8 cellular contexts compared by ENCODE assay signal in genomic region chr3:12966847-12967750, GRCh38.
DNase-seq lines count a peak whose midpoint lies in the region; ATAC-seq, FAIRE-seq and TF ChIP-seq lines count a peak whose summit lies in the region.

No MANE protein-coding gene starts in this region.

- H3K9me3 ChIP-seq in endodermal cell (ENCODE audit: control insufficient read depth, low read length): no peaks in the 10 kb centered on the region
- H3K9me3 ChIP-seq in naive thymus-derived CD4-positive, alpha-beta T cell (ENCODE audit: control insufficient read depth in 2 of 3, low read length in 3 of 3): no peaks in the 10 kb centered on the region

- ATAC-seq in HG02642 (IDR thresholded peaks at IDR 0.05; ENCODE audit: poor library complexity, unreplicated experiment): peak; percentile 10
- ATAC-seq in naive thymus-derived CD4-positive, alpha-beta T cell: no peak

- peak overlapping the region; percentile 66 for H3K27ac Mint-ChIP-seq in endodermal cell
- peak overlapping the region in 6 of 9 donors; percentile 23 to 86 (median 66) for H3K27ac Mint-ChIP-seq in naive thymus-derived CD4-positive, alpha-beta T cell

- peak overlapping the region; percentile 93 for H3K4me3 ChIP-seq in endodermal cell (ENCODE audit: low read length)
- no peak overlapping the region for H3K4me3 ChIP-seq in naive thymus-derived CD4-positive, alpha-beta T cell (ENCODE audit: low read length)

- peak overlapping the region; percentile 75 for H3K9ac ChIP-seq in endodermal cell (ENCODE audit: extremely low read depth, low read length, poor library complexity, severe bottlenecking)

- no peak for TF ChIP-seq POLR2A in GM12892 (IDR thresholded peaks at IDR 0.05; ENCODE audit: low read depth, low read length)

- H3K27me3 Mint-ChIP-seq in endodermal cell (ENCODE audit: insufficient read depth): peaks cover 25% of the 10 kb centered on the region
- H3K27me3 Mint-ChIP-seq in naive thymus-derived CD4-positive, alpha-beta T cell: peaks cover 0 to 5% (median 0%) of the 10 kb centered on the region in 5 donors

- peak; percentile 56 for DNase-seq in GM12892 (ENCODE audit: insufficient read length)
- DNase-seq in SK-N-DZ (ENCODE audit: low spot score): peak; percentile 49
- no peak for DNase-seq in endodermal cell
- DNase-seq in naive thymus-derived CD4-positive, alpha-beta T cell: peak in 2 of 9 donors; percentile 27 to 43
- no peak for DNase-seq in glomerular visceral epithelial cell (ENCODE audit: extremely low spot score)
- no peak for DNase-seq in GOT3 (lab: John Stamatoyannopoulos, UW)
- no peak for DNase-seq in midbrain (lab: John Stamatoyannopoulos, UW)

- no peaks in the 10 kb centered on the region for H3K9me3 Mint-ChIP-seq in endodermal cell
- peaks cover 0 to 1% (median 0%) of the 10 kb centered on the region in 11 donors for H3K9me3 Mint-ChIP-seq in naive thymus-derived CD4-positive, alpha-beta T cell

- H3K4me1 ChIP-seq in endodermal cell (ENCODE audit: control insufficient read depth, insufficient read depth, low read length): peaks cover 12% of the 10 kb centered on the region
- H3K4me1 ChIP-seq in naive thymus-derived CD4-positive, alpha-beta T cell (ENCODE audit: control insufficient read depth in 2 of 2, insufficient read depth in 2 of 2, low read length in 2 of 2): peaks cover 48 to 52% of the 10 kb centered on the region in 2 donors

- H3K4me1 Mint-ChIP-seq in endodermal cell: peaks cover 23% of the 10 kb centered on the region
- peaks cover 51 to 86% (median 81%) of the 10 kb centered on the region in 7 donors for H3K4me1 Mint-ChIP-seq in naive thymus-derived CD4-positive, alpha-beta T cell

- H3K36me3 ChIP-seq in endodermal cell (ENCODE audit: control insufficient read depth, insufficient read depth, low read length): no peaks in the 10 kb centered on the region
- H3K36me3 ChIP-seq in naive thymus-derived CD4-positive, alpha-beta T cell (ENCODE audit: control insufficient read depth in 2 of 3, insufficient read depth in 3 of 3, low read length in 3 of 3): peaks cover 0 to 7% (median 0%) of the 10 kb centered on the region in 3 experiments

- H3K36me3 Mint-ChIP-seq in endodermal cell (ENCODE audit: low read depth): no peaks in the 10 kb centered on the region
- H3K36me3 Mint-ChIP-seq in naive thymus-derived CD4-positive, alpha-beta T cell: no peaks in the 10 kb centered on the region

- no peak for TF ChIP-seq CTCF in endodermal cell (conservative IDR thresholded peaks at IDR 0.05)

- POLR2A ChIA-PET in naive thymus-derived CD4-positive, alpha-beta T cell (lab: Charles Lee): interaction anchor here (1.0 to 1.4 kb wide), 4 partner anchors 28 to 512 kb away, joined by 3 to 4 read pairs (median 4); no protein-coding TSS in a partner anchor

- H3K27ac ChIP-seq in endodermal cell (ENCODE audit: low read depth, low read length): peak overlapping the region; percentile 57
- H3K27ac ChIP-seq in naive thymus-derived CD4-positive, alpha-beta T cell (ENCODE audit: low read depth, low read length): peak overlapping the region; percentile 29

- FAIRE-seq in GM12892 (lab: Jason Lieb, UNC): no peak

- H3K27me3 ChIP-seq in endodermal cell (ENCODE audit: control insufficient read depth, insufficient read depth, low read length, poor library complexity, severe bottlenecking): peaks cover 10% of the 10 kb centered on the region
- no peaks in the 10 kb centered on the region for H3K27me3 ChIP-seq in naive thymus-derived CD4-positive, alpha-beta T cell (ENCODE audit: control insufficient read depth in 2 of 2, insufficient read depth in 2 of 2, low read length in 2 of 2)

- intact Hi-C loops in naive thymus-derived CD4-positive, alpha-beta T cell (cut with micrococcal nuclease): loop anchor here (1.0 to 10.0 kb wide), 11 partner anchors 14 to 1978 kb away; partner anchors contain the start of genes RPL32 (in 2 of the 2), CCDC174 (in 1 of the 2), NR2C2 (in 1 of the 2) and RAF1 (in 1 of the 2)

- WGBS in endodermal cell (ENCODE audit: insufficient coverage in 1 of 2, insufficient read length in 1 of 2), 2 experiments: 2 to 5% methylated on average over 23 to 75 of the region's 75 CpGs

- CTCF ChIA-PET in naive thymus-derived CD4-positive, alpha-beta T cell (lab: Charles Lee): interaction anchor here (0.8 to 1.2 kb wide), 2 partner anchors 17 to 125 kb away, joined by 3 to 4 read pairs; no protein-coding TSS in a partner anchor

- peak overlapping the region; percentile 83 for H3K4me3 Mint-ChIP-seq in endodermal cell
- H3K4me3 Mint-ChIP-seq in naive thymus-derived CD4-positive, alpha-beta T cell: peak overlapping the region; percentile 79 to 88 (median 86)

Comparison
In these comparisons a context has a peak if more than half of its experiments do, and no peak if none do; other contexts are left out.
1. DNase-seq: peak in GM12892 (single experiment) and SK-N-DZ (single experiment); none in endodermal cell (single experiment), glomerular visceral epithelial cell (single experiment), GOT3 (single experiment) and midbrain (single experiment).